ENCODE assay signal across 1 cellular context in genomic region chr11:99513368-99513767, GRCh38.
TF ChIP-seq lines count a peak whose summit lies in the region.

No MANE protein-coding gene starts in this region.

TF ChIP-seq in GM23338, 12 proteins besides CTCF, POLR2A, EP300 and RAD21 (continued from another document):
- no peak for TF ChIP-seq ZNF462 (CRISPR knock-in tag; IDR thresholded peaks at IDR 0.05)
